In the genomic region with DNA sequence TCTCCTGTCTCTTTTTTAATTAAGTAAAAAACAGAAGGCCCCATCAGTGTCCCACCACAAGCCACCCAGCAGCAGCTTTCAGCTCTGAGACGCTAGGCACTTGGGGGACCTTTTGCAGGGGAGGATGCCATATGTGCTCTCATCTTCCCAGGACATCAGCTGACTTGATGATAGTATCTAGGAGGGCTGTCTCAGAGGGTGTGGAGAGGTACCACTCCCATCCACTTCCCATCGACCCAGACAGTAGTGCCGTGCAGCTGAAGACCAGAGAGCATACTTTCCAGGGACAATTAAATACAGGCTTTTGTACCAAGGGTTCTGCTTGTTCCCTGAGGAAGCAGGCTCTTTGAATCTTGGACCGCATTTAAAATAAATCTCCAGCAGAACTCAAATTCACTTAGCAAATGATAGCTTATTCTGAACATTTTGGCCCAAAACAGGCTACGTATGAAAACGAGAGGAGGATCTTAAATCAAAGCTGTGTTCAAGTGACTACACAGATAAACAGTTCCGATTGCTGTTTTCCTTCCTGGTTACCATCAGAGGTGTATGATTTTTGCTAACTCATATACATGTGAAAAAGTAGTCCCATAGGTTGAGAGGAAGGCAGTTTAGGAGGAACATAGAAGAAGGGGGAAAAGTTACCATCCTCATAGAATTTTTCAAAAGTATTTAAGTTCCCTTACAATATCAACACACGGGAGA, we compare ENCODE assay signal across 24 cellular contexts. TPM values are rescaled to one million over a fixed set of nuclear protein-coding genes. Genes with fewer than 3 reads are reported as not detected.
DNase-seq lines count a peak whose midpoint lies in the region; ATAC-seq and TF ChIP-seq lines count a peak whose summit lies in the region.
"Had no signal": no experiment of that assay in that cellular context is flagged by ENCODE, and none has a peak within 500 bp of the region (broad histone marks: within the 10 kb centered on the region; RNA-seq: fewer than 3 reads in every experiment).

No MANE protein-coding gene starts in this region.

- TF ChIP-seq EP300 in upper lobe of left lung (IDR thresholded peaks at IDR 0.05) = no peak

- H3K4me3 Mint-ChIP-seq in MCF 10A (ENCODE audit: unreplicated experiment) (no peak overlapping the region), glutamatergic neuron (ENCODE audit: unreplicated experiment) (peak overlapping the region; percentile 22), type B pancreatic cell (peak overlapping the region; percentile 98)
- H3K4me3 Mint-ChIP-seq in activated CD4-positive, alpha-beta T cell treated with anti-CD3 and anti-CD28 coated beads, Interleukin-2, amount 10 ng/mL, durations not matched to agents 7 days and 5 days = no peak overlapping the region
- H3K4me3 Mint-ChIP-seq: CD4-positive, CD25-positive, alpha-beta regulatory T cell; stimulated activated effector memory CD8-positive, alpha-beta T cell treated with anti-CD3 and anti-CD28 coated beads, Interleukin-12 subunit alpha, Interleukin-12 subunit beta, amount 100 ng/mL, for 72 hours had no signal

- intact Hi-C loops in MCF 10A (cut with micrococcal nuclease) (no loop called here), breast epithelium (cut with DNase I; ENCODE audit: low total_unique reads) (no loop called here)

- peaks cover 52% of the 10 kb centered on the region for H3K36me3 Mint-ChIP-seq in MCF 10A (ENCODE audit: insufficient read depth, unreplicated experiment)
- H3K36me3 Mint-ChIP-seq in glutamatergic neuron (ENCODE audit: unreplicated experiment) = peaks cover 5% of the 10 kb centered on the region
- H3K36me3 Mint-ChIP-seq in type B pancreatic cell = peaks cover 68% of the 10 kb centered on the region
- no peaks in the 10 kb centered on the region for H3K36me3 Mint-ChIP-seq in activated CD4-positive, alpha-beta T cell treated with anti-CD3 and anti-CD28 coated beads, Interleukin-2, amount 10 ng/mL, durations not matched to agents 7 days and 5 days (ENCODE audit: low read depth)
- H3K36me3 Mint-ChIP-seq: CD4-positive, CD25-positive, alpha-beta regulatory T cell; stimulated activated effector memory CD8-positive, alpha-beta T cell treated with anti-CD3 and anti-CD28 coated beads, Interleukin-12 subunit alpha, Interleukin-12 subunit beta, amount 100 ng/mL, for 72 hours had no signal

- no peak for DNase-seq in MCF 10A (ENCODE audit: unreplicated experiment)
- DNase-seq in breast epithelium (ENCODE audit: low spot score in 2 of 2) = no peak
- DNase-seq in glutamatergic neuron = no peak
- DNase-seq in type B pancreatic cell (ENCODE audit: extremely low spot score, unreplicated experiment) = no peak
- DNase-seq in upper lobe of left lung = no peak
- DNase-seq in activated CD4-positive, alpha-beta T cell treated with anti-CD3 and anti-CD28 coated beads, Interleukin-2, amount 10 ng/mL, durations not matched to agents 7 days and 5 days = no peak
- DNase-seq in AG08396 (ENCODE audit: low spot score) = no peak
- DNase-seq: ACHN; activated naive CD4-positive, alpha-beta T cell treated with anti-CD3 and anti-CD28 coated beads, Interleukin-2, amount 50 U/mL, for 16 hours; CD4-positive, CD25-positive, alpha-beta regulatory T cell; central memory CD4-positive, alpha-beta T cell; dermis blood vessel endothelial cell; heart left ventricle; KBM-7; NCI-H1694; NCI-H526; stimulated activated CD4-positive, alpha-beta T cell treated with anti-CD3 and anti-CD28 coated beads, Interleukin-2, amount 100 ng/mL, for 48 hours; T-helper 2 cell had no signal

- peak overlapping the region; percentile 23 for H3K27ac Mint-ChIP-seq in MCF 10A (ENCODE audit: low read depth, unreplicated experiment)
- peak overlapping the region; percentile 16 for H3K27ac Mint-ChIP-seq in glutamatergic neuron (ENCODE audit: unreplicated experiment)
- H3K27ac Mint-ChIP-seq in type B pancreatic cell = peak overlapping the region; percentile 16
- no peak overlapping the region for H3K27ac Mint-ChIP-seq in activated CD4-positive, alpha-beta T cell treated with anti-CD3 and anti-CD28 coated beads, Interleukin-2, amount 10 ng/mL, durations not matched to agents 7 days and 5 days
- H3K27ac Mint-ChIP-seq: CD4-positive, CD25-positive, alpha-beta regulatory T cell; stimulated activated effector memory CD8-positive, alpha-beta T cell treated with anti-CD3 and anti-CD28 coated beads, Interleukin-12 subunit alpha, Interleukin-12 subunit beta, amount 100 ng/mL, for 72 hours had no signal

- CTCF ChIA-PET in MCF 10A (lab: Yijun Ruan, JAX) = interaction anchor here (0.7 to 1.6 kb wide), 8 partner anchors 10 to 607 kb away, joined by 3 to 9 read pairs (median 3); partner anchors contain the start of gene WNT5A
- CTCF ChIA-PET in activated CD4-positive, alpha-beta T cell treated with anti-CD3 and anti-CD28 coated beads, Interleukin-2, amount 10 ng/mL, durations not matched to agents 7 days and 5 days (lab: Charles Lee) = no interaction called here

- H3K27ac ChIP-seq in breast epithelium (no peak overlapping the region), upper lobe of left lung (no peak overlapping the region)
- H3K27ac ChIP-seq: heart left ventricle, vagina, VCaP had no signal

- H3K4me1 Mint-ChIP-seq in MCF 10A (ENCODE audit: insufficient read depth, unreplicated experiment) (peaks cover 11% of the 10 kb centered on the region), glutamatergic neuron (ENCODE audit: low read depth, unreplicated experiment) (peaks cover 22% of the 10 kb centered on the region), type B pancreatic cell (ENCODE audit: unreplicated experiment) (peaks cover 68% of the 10 kb centered on the region)
- H3K4me1 Mint-ChIP-seq in activated CD4-positive, alpha-beta T cell treated with anti-CD3 and anti-CD28 coated beads, Interleukin-2, amount 10 ng/mL, durations not matched to agents 7 days and 5 days = no peaks in the 10 kb centered on the region
- H3K4me1 Mint-ChIP-seq: CD4-positive, CD25-positive, alpha-beta regulatory T cell; stimulated activated effector memory CD8-positive, alpha-beta T cell treated with anti-CD3 and anti-CD28 coated beads, Interleukin-12 subunit alpha, Interleukin-12 subunit beta, amount 100 ng/mL, for 72 hours had no signal

- no TSS peak for BruUV-seq in MCF 10A (replicated peaks; lab: Mats Ljungman, UMichigan)

- H3K9me3 Mint-ChIP-seq in MCF 10A (ENCODE audit: unreplicated experiment) (no peaks in the 10 kb centered on the region), glutamatergic neuron (ENCODE audit: unreplicated experiment) (peaks cover 5% of the 10 kb centered on the region), type B pancreatic cell (no peaks in the 10 kb centered on the region)
- H3K9me3 Mint-ChIP-seq in activated CD4-positive, alpha-beta T cell treated with anti-CD3 and anti-CD28 coated beads, Interleukin-2, amount 10 ng/mL, durations not matched to agents 7 days and 5 days = no peaks in the 10 kb centered on the region

- no peak for TF ChIP-seq CTCF in MCF 10A (IDR thresholded peaks at IDR 0.05; ENCODE audit: unreplicated experiment)
- no peak for TF ChIP-seq CTCF in breast epithelium (IDR thresholded peaks at IDR 0.05)
- TF ChIP-seq CTCF in WI38 (IDR thresholded peaks at IDR 0.05; ENCODE audit: low read depth, low read length) = no peak
- no peak for TF ChIP-seq CTCF in glutamatergic neuron (IDR thresholded peaks at IDR 0.05; ENCODE audit: partially characterized antibody, unreplicated experiment)
- TF ChIP-seq CTCF in type B pancreatic cell (conservative IDR thresholded peaks at IDR 0.05) = no peak
- no peak for TF ChIP-seq CTCF in upper lobe of left lung (IDR thresholded peaks at IDR 0.05)

- H3K4me1 ChIP-seq in breast epithelium (no peaks in the 10 kb centered on the region), upper lobe of left lung (peaks cover 0 to 15% (median 10%) of the 10 kb centered on the region in 4 donors)

- H3K4me3 ChIP-seq in breast epithelium (no peak overlapping the region), WI38 (ENCODE audit: low read depth, low read length) (peak overlapping the region; percentile 48), upper lobe of left lung (no peak overlapping the region)
- H3K4me3 ChIP-seq: heart left ventricle, skin epidermis, vagina had no signal

- WGBS in upper lobe of left lung, 2 donors = 64 to 66% methylated on average over 7 to 8 of the region's 8 CpGs

- POLR2A ChIA-PET in MCF 10A (lab: Yijun Ruan, JAX) = interaction anchor here (1.0 to 1.2 kb wide), 2 partner anchors 10 to 489 kb away, joined by 3 to 4 read pairs; partner anchors contain the start of gene WNT5A
- POLR2A ChIA-PET in activated CD4-positive, alpha-beta T cell treated with anti-CD3 and anti-CD28 coated beads, Interleukin-2, amount 10 ng/mL, durations not matched to agents 7 days and 5 days (lab: Charles Lee) = no interaction called here

- no peak for ATAC-seq in upper lobe of left lung (ENCODE audit: low FRiP score in 2 of 2)
- ATAC-seq: heart left ventricle; stimulated activated effector memory CD8-positive, alpha-beta T cell treated with anti-CD3 and anti-CD28 coated beads, Interleukin-12 subunit alpha, Interleukin-12 subunit beta, amount 100 ng/mL, for 72 hours had no signal

- no peaks in the 10 kb centered on the region for H3K9me3 ChIP-seq in breast epithelium
- H3K9me3 ChIP-seq in upper lobe of left lung = no peaks in the 10 kb centered on the region
- H3K9me3 ChIP-seq: heart left ventricle, vagina had no signal

- no peaks in the 10 kb centered on the region for H3K27me3 ChIP-seq in breast epithelium
- no peaks in the 10 kb centered on the region for H3K27me3 ChIP-seq in upper lobe of left lung
- H3K27me3 ChIP-seq: vagina had no signal

- TF ChIP-seq POLR2A in breast epithelium (IDR thresholded peaks at IDR 0.05) (no peak), upper lobe of left lung (IDR thresholded peaks at IDR 0.05) (no peak)

- H3K36me3 ChIP-seq in breast epithelium (no peaks in the 10 kb centered on the region), upper lobe of left lung (no peaks in the 10 kb centered on the region)
- H3K36me3 ChIP-seq: heart left ventricle had no signal

- H3K27me3 Mint-ChIP-seq in MCF 10A (ENCODE audit: insufficient read depth, unreplicated experiment) (no peaks in the 10 kb centered on the region), glutamatergic neuron (ENCODE audit: unreplicated experiment) (peaks cover 16% of the 10 kb centered on the region), type B pancreatic cell (peaks cover 44% of the 10 kb centered on the region)
- peaks cover 44% of the 10 kb centered on the region for H3K27me3 Mint-ChIP-seq in activated CD4-positive, alpha-beta T cell treated with anti-CD3 and anti-CD28 coated beads, Interleukin-2, amount 10 ng/mL, durations not matched to agents 7 days and 5 days

RNA-seq across cellular contexts. Expression of gene WNT5A, which starts 9.6 kb away (rescaled TPM):
- total RNA-seq in MCF 10A (2022) (9.5 and 14.5 TPM in 2 replicates), breast epithelium (10 to 100 TPM in 2 of 3 donors, 1 to 10 TPM in 1; 7.0 to 54.7 (median 18.7) TPM), glutamatergic neuron (ENCODE audit: unreplicated experiment) (0.76 TPM), type B pancreatic cell (ENCODE audit: low replicate concordance) (62.0 and 99.3 TPM in 2 replicates), upper lobe of left lung (10 to 100 TPM; 22.1 to 36.2 (median 28.0) TPM)
- not detected for total RNA-seq in activated CD4-positive, alpha-beta T cell treated with anti-CD3 and anti-CD28 coated beads, Interleukin-2, amount 10 ng/mL, durations not matched to agents 7 days and 5 days
- total RNA-seq: CD4-positive, CD25-positive, alpha-beta regulatory T cell; HT-29 had no signal

Comparison
In these comparisons a context has a peak if more than half of its experiments do, and no peak if none do; other contexts are left out.
1. H3K4me3 Mint-ChIP-seq: peak in glutamatergic neuron (single experiment) and type B pancreatic cell (single experiment); none in MCF 10A (single experiment) and activated CD4-positive, alpha-beta T cell treated with anti-CD3 and anti-CD28 coated beads, Interleukin-2, amount 10 ng/mL, durations not matched to agents 7 days and 5 days (single experiment).